ENCODE assay signal across 11 cellular contexts in genomic region chr2:7180641-7181370, GRCh38.
DNase-seq lines count a peak whose midpoint lies in the region; ATAC-seq, FAIRE-seq and TF ChIP-seq lines count a peak whose summit lies in the region.
"Had no signal": no experiment of that assay in that cellular context is flagged by ENCODE, and none has a peak within 500 bp of the region (broad histone marks: within the 10 kb centered on the region; RNA-seq: fewer than 3 reads in every experiment).

No MANE protein-coding gene starts in this region.

- no peaks in the 10 kb centered on the region for H3K27me3 ChIP-seq in MG63
- H3K27me3 ChIP-seq in left lung, result no peaks in the 10 kb centered on the region

- peak; percentile 68 for FAIRE-seq in urothelium cell line (lab: Jason Lieb, UNC)

- ATAC-seq in left lung, result no peak
- ATAC-seq: naive thymus-derived CD8-positive, alpha-beta T cell had no signal

- intact Hi-C loops in left lung (cut with DNase I), result no loop called here

- H3K4me1 ChIP-seq in left lung, result no peaks in the 10 kb centered on the region

- no peaks in the 10 kb centered on the region for H3K9me3 ChIP-seq in MG63
- H3K9me3 ChIP-seq in left lung, result no peaks in the 10 kb centered on the region

- no peak for TF ChIP-seq CTCF in astrocyte of the cerebellum (IDR thresholded peaks at IDR 0.05; ENCODE audit: low read depth, low read length, missing control alignments)
- TF ChIP-seq CTCF in left lung (IDR thresholded peaks at IDR 0.05), result no peak

- in situ Hi-C loops in astrocyte of the cerebellum (cut with HindIII; ENCODE audit: low sequenced_read_pairs), result no loop called here

- H3K27ac ChIP-seq in left lung, result no peak overlapping the region

- DNase-seq in MG63, result peak; percentile 39
- DNase-seq in astrocyte of the cerebellum (ENCODE audit: low read depth), result peak; percentile 84
- DNase-seq in glomerular visceral epithelial cell (ENCODE audit: extremely low spot score), result peak; percentile 24
- DNase-seq in urothelium cell line (ENCODE audit: low spot score), result peak; percentile 55
- DNase-seq in iPS-NIHi11 (ENCODE audit: low spot score), result no peak
- no peak for DNase-seq in NCI-H2227 (lab: John Stamatoyannopoulos, UW; ENCODE audit: unreplicated experiment)
- DNase-seq in left lung, result no peak
- DNase-seq: activated naive CD4-positive, alpha-beta T cell treated with anti-CD3 and anti-CD28 coated beads, Interleukin-2, amount 10 ng/mL, durations not matched to agents 7 days and 5 days; CD8-positive, alpha-beta memory T cell; naive thymus-derived CD8-positive, alpha-beta T cell; NCI-H446 had no signal

- H3K4me3 ChIP-seq in MG63 (no peak overlapping the region), astrocyte of the cerebellum (ENCODE audit: low read depth, low read length) (no peak overlapping the region), left lung (no peak overlapping the region)

- H3K36me3 ChIP-seq in MG63 (no peaks in the 10 kb centered on the region), left lung (no peaks in the 10 kb centered on the region)

Comparison
In these comparisons a context has a peak if more than half of its experiments do, and no peak if none do; other contexts are left out.
1. DNase-seq: peak in MG63 (single experiment), astrocyte of the cerebellum (single experiment), glomerular visceral epithelial cell (single experiment) and urothelium cell line (single experiment); none in iPS-NIHi11 (single experiment), NCI-H2227 (single experiment) and left lung (0 of 2).